In genomic region chr19:29587518-29587986, GRCh38 we compare ENCODE assay signal across 9 cellular contexts. TPM values are rescaled to one million over a fixed set of nuclear protein-coding genes. Genes with fewer than 3 reads are reported as not detected.
DNase-seq lines count a peak whose midpoint lies in the region; ATAC-seq and TF ChIP-seq lines count a peak whose summit lies in the region.
"Had no signal": no experiment of that assay in that cellular context is flagged by ENCODE, and none has a peak within 500 bp of the region (broad histone marks: within the 10 kb centered on the region; RNA-seq: fewer than 3 reads in every experiment).

No MANE protein-coding gene starts in this region.

- in situ Hi-C loops in brain microvascular endothelial cell (cut with HindIII; ENCODE audit: low pct_ligation_motif_present, low sequenced_read_pairs) = no loop called here

- H3K4me3 ChIP-seq in AG10803 (ENCODE audit: low read length) (no peak overlapping the region), brain microvascular endothelial cell (ENCODE audit: low read depth, low read length) (no peak overlapping the region)
- H3K4me3 ChIP-seq: BLaER1 had no signal

- H3K4me1 Mint-ChIP-seq in stimulated activated naive B cell treated with anti-CD40 and anti-IgM and Interleukin-4, amounts not matched to agents 10 μg/mL and 1 μg/mL and 100 μg/mL, for 72 hours = no peaks in the 10 kb centered on the region

- ATAC-seq in GM21717 (IDR thresholded peaks at IDR 0.05; ENCODE audit: unreplicated experiment) (peak; percentile 72), left cardiac atrium (no peak)
- peak; percentile 58 to 83 for ATAC-seq in stimulated activated naive B cell treated with anti-CD40 and anti-IgM and Interleukin-4, amounts not matched to agents 10 μg/mL and 1 μg/mL and 100 μg/mL, for 72 hours (replicated peaks)

- H3K27ac ChIP-seq in brain microvascular endothelial cell = no peak overlapping the region
- H3K27ac ChIP-seq: BLaER1 had no signal

- no peak overlapping the region for H3K4me3 Mint-ChIP-seq in stimulated activated naive B cell treated with anti-CD40 and anti-IgM and Interleukin-4, amounts not matched to agents 10 μg/mL and 1 μg/mL and 100 μg/mL, for 72 hours

- peaks cover 3 to 7% of the 10 kb centered on the region in 2 donors for H3K9me3 Mint-ChIP-seq in stimulated activated naive B cell treated with anti-CD40 and anti-IgM and Interleukin-4, amounts not matched to agents 10 μg/mL and 1 μg/mL and 100 μg/mL, for 72 hours

- TF ChIP-seq CTCF in AG10803 (conservative IDR thresholded peaks at IDR 0.05; ENCODE audit: low read length) = no peak
- no peak for TF ChIP-seq CTCF in brain microvascular endothelial cell (IDR thresholded peaks at IDR 0.05; ENCODE audit: low read depth, low read length, missing control alignments)

- peak; percentile 33 for DNase-seq in AG10803 (ENCODE audit: low read depth)
- DNase-seq in RKO (ENCODE audit: low spot score) = peak; percentile 19
- DNase-seq in brain microvascular endothelial cell = peak; percentile 34
- no peak for DNase-seq in stimulated activated naive B cell treated with anti-CD40 and anti-IgM and Interleukin-4, amounts not matched to agents 10 μg/mL and 1 μg/mL and 100 μg/mL, for 72 hours
- no peak for DNase-seq in left cardiac atrium
- DNase-seq in occipital lobe (lab: John Stamatoyannopoulos, UW) = no peak
- no peak for DNase-seq in NCI-H69 (lab: John Stamatoyannopoulos, UW)

- H3K36me3 Mint-ChIP-seq in stimulated activated naive B cell treated with anti-CD40 and anti-IgM and Interleukin-4, amounts not matched to agents 10 μg/mL and 1 μg/mL and 100 μg/mL, for 72 hours = peaks cover 0 to 4% of the 10 kb centered on the region in 2 donors

- no peaks in the 10 kb centered on the region for H3K27me3 ChIP-seq in brain microvascular endothelial cell (replicated peaks)
- H3K27me3 ChIP-seq: BLaER1 had no signal

- no peaks in the 10 kb centered on the region for H3K36me3 ChIP-seq in brain microvascular endothelial cell (replicated peaks)
- H3K36me3 ChIP-seq: BLaER1 had no signal

- no peak overlapping the region for H3K27ac Mint-ChIP-seq in stimulated activated naive B cell treated with anti-CD40 and anti-IgM and Interleukin-4, amounts not matched to agents 10 μg/mL and 1 μg/mL and 100 μg/mL, for 72 hours

- intact Hi-C loops in left cardiac atrium (cut with DNase I) = no loop called here

- H3K27me3 Mint-ChIP-seq in stimulated activated naive B cell treated with anti-CD40 and anti-IgM and Interleukin-4, amounts not matched to agents 10 μg/mL and 1 μg/mL and 100 μg/mL, for 72 hours = peaks cover 29 to 53% of the 10 kb centered on the region in 2 donors

RNA-seq across cellular contexts. Expression of gene POP4, which starts 18.5 kb away (rescaled TPM):
- total RNA-seq in left cardiac atrium = 10 to 100 TPM; 48.7 to 50.8 TPM
- 37.7 TPM for total RNA-seq in occipital lobe

Comparison
In these comparisons a context has a peak if more than half of its experiments do, and no peak if none do; other contexts are left out.
1. DNase-seq: peak in AG10803 (single experiment), RKO (single experiment) and brain microvascular endothelial cell (single experiment); none in stimulated activated naive B cell treated with anti-CD40 and anti-IgM and Interleukin-4, amounts not matched to agents 10 μg/mL and 1 μg/mL and 100 μg/mL, for 72 hours (single experiment), left cardiac atrium (single experiment), occipital lobe (single experiment) and NCI-H69 (single experiment).
2. ATAC-seq: peak in GM21717 (single experiment) and stimulated activated naive B cell treated with anti-CD40 and anti-IgM and Interleukin-4, amounts not matched to agents 10 μg/mL and 1 μg/mL and 100 μg/mL, for 72 hours (2 of 2); none in left cardiac atrium (0 of 2).